In genomic region chr10:97553575-97554100, GRCh38 we compare ENCODE assay signal across 9 cellular contexts. TPM values are rescaled to one million over a fixed set of nuclear protein-coding genes. Genes with fewer than 3 reads are reported as not detected.
A peak's percentile ranks its signal among the peaks of the same experiment; 100 is the strongest.
DNase-seq lines count a peak whose midpoint lies in the region; ATAC-seq and TF ChIP-seq lines count a peak whose summit lies in the region.
"Had no signal": no experiment of that assay in that cellular context is flagged by ENCODE, and none has a peak within 500 bp of the region (broad histone marks: within the 10 kb centered on the region; RNA-seq: fewer than 3 reads in every experiment).

No MANE protein-coding gene starts in this region.

- peaks cover 29% of the 10 kb centered on the region for H3K4me1 Mint-ChIP-seq in HFFc6 (ENCODE audit: low read depth)
- H3K4me1 Mint-ChIP-seq in activated CD8-positive, alpha-beta memory T cell treated with anti-CD3 and anti-CD28 coated beads, Interleukin-2, amount 10 ng/mL, durations not matched to agents 7 days and 5 days = peaks cover 1% of the 10 kb centered on the region
- no peaks in the 10 kb centered on the region for H3K4me1 Mint-ChIP-seq in stimulated activated memory B cell treated with anti-CD40 and anti-IgM and Interleukin-4, amounts not matched to agents 10 μg/mL and 1 μg/mL and 100 μg/mL, for 72 hours

- peak; percentile 98 for ATAC-seq in activated CD8-positive, alpha-beta memory T cell treated with anti-CD3 and anti-CD28 coated beads, Interleukin-2, amount 10 ng/mL, durations not matched to agents 7 days and 5 days
- ATAC-seq in stimulated activated memory B cell treated with anti-CD40 and anti-IgM and Interleukin-4, amounts not matched to agents 10 μg/mL and 1 μg/mL and 100 μg/mL, for 72 hours = peak; percentile 80
- ATAC-seq in HG03565 (IDR thresholded peaks at IDR 0.05; ENCODE audit: unreplicated experiment) = no peak

- CTCF ChIA-PET in activated CD8-positive, alpha-beta memory T cell treated with anti-CD3 and anti-CD28 coated beads, Interleukin-2, amount 10 ng/mL, durations not matched to agents 7 days and 5 days (lab: Charles Lee) = interaction anchor here (0.7 to 6.3 kb wide), 19 partner anchors 11 to 153 kb away, joined by 3 to 36 read pairs (median 5); partner anchors contain the start of genes ANKRD2 and RRP12

- peak; percentile 88 for TF ChIP-seq CTCF in HFFc6 (IDR thresholded peaks at IDR 0.05)

- H3K36me3 Mint-ChIP-seq in HFFc6 (ENCODE audit: low read depth) = peaks cover 9% of the 10 kb centered on the region; the same call in 1 of the 2 replicates
- H3K36me3 Mint-ChIP-seq in activated CD8-positive, alpha-beta memory T cell treated with anti-CD3 and anti-CD28 coated beads, Interleukin-2, amount 10 ng/mL, durations not matched to agents 7 days and 5 days = no peaks in the 10 kb centered on the region
- no peaks in the 10 kb centered on the region for H3K36me3 Mint-ChIP-seq in stimulated activated memory B cell treated with anti-CD40 and anti-IgM and Interleukin-4, amounts not matched to agents 10 μg/mL and 1 μg/mL and 100 μg/mL, for 72 hours
- H3K36me3 Mint-ChIP-seq: activated naive CD4-positive, alpha-beta T cell treated with anti-CD3 and anti-CD28 coated beads, Interleukin-2, amount 50 U/mL, for 24 hours had no signal

- no peak overlapping the region for H3K4me3 Mint-ChIP-seq in HFFc6
- H3K4me3 Mint-ChIP-seq in activated CD8-positive, alpha-beta memory T cell treated with anti-CD3 and anti-CD28 coated beads, Interleukin-2, amount 10 ng/mL, durations not matched to agents 7 days and 5 days = no peak overlapping the region
- no peak overlapping the region for H3K4me3 Mint-ChIP-seq in stimulated activated memory B cell treated with anti-CD40 and anti-IgM and Interleukin-4, amounts not matched to agents 10 μg/mL and 1 μg/mL and 100 μg/mL, for 72 hours
- H3K4me3 Mint-ChIP-seq: activated naive CD4-positive, alpha-beta T cell treated with anti-CD3 and anti-CD28 coated beads, Interleukin-2, amount 50 U/mL, for 24 hours had no signal

- H3K27ac Mint-ChIP-seq in HFFc6 = peak overlapping the region; percentile 16; the same call in 1 of the 2 replicates
- no peak overlapping the region for H3K27ac Mint-ChIP-seq in activated CD8-positive, alpha-beta memory T cell treated with anti-CD3 and anti-CD28 coated beads, Interleukin-2, amount 10 ng/mL, durations not matched to agents 7 days and 5 days
- H3K27ac Mint-ChIP-seq in stimulated activated memory B cell treated with anti-CD40 and anti-IgM and Interleukin-4, amounts not matched to agents 10 μg/mL and 1 μg/mL and 100 μg/mL, for 72 hours = no peak overlapping the region
- H3K27ac Mint-ChIP-seq: activated naive CD4-positive, alpha-beta T cell treated with anti-CD3 and anti-CD28 coated beads, Interleukin-2, amount 50 U/mL, for 24 hours had no signal

- DNase-seq in Daoy (ENCODE audit: low read depth) (peak; percentile 58), HFFc6 (peak; percentile 66), NCI-H748 treated with DMSO at 0.1 percent for 48 hours (lab: John Stamatoyannopoulos, UW) (peak; percentile 10), epithelial cell of prostate (ENCODE audit: low read depth, low spot score) (no peak), myocyte (ENCODE audit: low read depth) (peak; percentile 79)
- DNase-seq in activated CD8-positive, alpha-beta memory T cell treated with anti-CD3 and anti-CD28 coated beads, Interleukin-2, amount 10 ng/mL, durations not matched to agents 7 days and 5 days = peak; percentile 66

- peaks cover 5% of the 10 kb centered on the region; the same call in 1 of the 2 replicates for H3K9me3 Mint-ChIP-seq in HFFc6
- no peaks in the 10 kb centered on the region for H3K9me3 Mint-ChIP-seq in activated CD8-positive, alpha-beta memory T cell treated with anti-CD3 and anti-CD28 coated beads, Interleukin-2, amount 10 ng/mL, durations not matched to agents 7 days and 5 days (ENCODE audit: low read depth)
- H3K9me3 Mint-ChIP-seq in stimulated activated memory B cell treated with anti-CD40 and anti-IgM and Interleukin-4, amounts not matched to agents 10 μg/mL and 1 μg/mL and 100 μg/mL, for 72 hours = peaks cover 2% of the 10 kb centered on the region
- H3K9me3 Mint-ChIP-seq: activated naive CD4-positive, alpha-beta T cell treated with anti-CD3 and anti-CD28 coated beads, Interleukin-2, amount 50 U/mL, for 24 hours had no signal

- H3K27ac ChIP-seq in epithelial cell of prostate = peak overlapping the region; percentile 10

- H3K27me3 Mint-ChIP-seq in HFFc6 (ENCODE audit: insufficient read depth) = no peaks in the 10 kb centered on the region
- H3K27me3 Mint-ChIP-seq in activated CD8-positive, alpha-beta memory T cell treated with anti-CD3 and anti-CD28 coated beads, Interleukin-2, amount 10 ng/mL, durations not matched to agents 7 days and 5 days = peaks cover 3% of the 10 kb centered on the region
- no peaks in the 10 kb centered on the region for H3K27me3 Mint-ChIP-seq in stimulated activated memory B cell treated with anti-CD40 and anti-IgM and Interleukin-4, amounts not matched to agents 10 μg/mL and 1 μg/mL and 100 μg/mL, for 72 hours
- H3K27me3 Mint-ChIP-seq: activated naive CD4-positive, alpha-beta T cell treated with anti-CD3 and anti-CD28 coated beads, Interleukin-2, amount 50 U/mL, for 24 hours had no signal

RNA-seq across cellular contexts. Expression of gene ANKRD2, which starts 18.9 kb away (rescaled TPM):
- total RNA-seq in Daoy (2014; rRNA removed; shearing (Covaris generic)) = not detected in 2 replicates
- 1 to 10 TPM in 4 of 6 experiments, under 1 TPM in 2; 0.31 to 7.7 (median 6.5) TPM for total RNA-seq in HFFc6 (2021; fragmentation: NEBNext Ultra II Directional; extraction: Animal tissue kit (Norgen Biotek cat#: 25700))
- total RNA-seq in activated CD8-positive, alpha-beta memory T cell treated with anti-CD3 and anti-CD28 coated beads, Interleukin-2, amount 10 ng/mL, durations not matched to agents 7 days and 5 days = under 1 TPM; 0.26 to 0.67 TPM
- total RNA-seq in myocyte = 61.9 and 115 TPM in 2 replicates
- 4.7 TPM for polyA plus RNA-seq in myocyte (2012)

RNA-seq across cellular contexts. Expression of gene HOGA1, which starts 30.6 kb away (rescaled TPM):
- not detected in 2 replicates for total RNA-seq in Daoy (2014; rRNA removed; shearing (Covaris generic))
- total RNA-seq in HFFc6 (2021; fragmentation: NEBNext Ultra II Directional; extraction: Animal tissue kit (Norgen Biotek cat#: 25700)) = under 1 TPM; 0.26 to 0.66 (median 0.46) TPM
- total RNA-seq in activated CD8-positive, alpha-beta memory T cell treated with anti-CD3 and anti-CD28 coated beads, Interleukin-2, amount 10 ng/mL, durations not matched to agents 7 days and 5 days = not detected
- 1.1 and 1.8 TPM in 2 replicates for total RNA-seq in myocyte
- polyA plus RNA-seq in myocyte (2012) = 0.67 TPM

RNA-seq across cellular contexts. Expression of gene C10orf62, which starts 35.9 kb away (rescaled TPM):
- not detected in 2 replicates for total RNA-seq in Daoy (2014; rRNA removed; shearing (Covaris generic))
- not detected for total RNA-seq in HFFc6 (2021; fragmentation: NEBNext Ultra II Directional; extraction: Animal tissue kit (Norgen Biotek cat#: 25700))
- not detected for total RNA-seq in activated CD8-positive, alpha-beta memory T cell treated with anti-CD3 and anti-CD28 coated beads, Interleukin-2, amount 10 ng/mL, durations not matched to agents 7 days and 5 days
- 0.62 TPM in 1 of 2 replicates, not detected in the other for total RNA-seq in myocyte
- polyA plus RNA-seq in myocyte (2012) = not detected

RNA-seq across cellular contexts. Expression of gene UBTD1, which starts 54.9 kb away (rescaled TPM):
- 8.2 and 8.3 TPM in 2 replicates for total RNA-seq in Daoy (2014; rRNA removed; shearing (Covaris generic))
- 10 to 100 TPM; 31.3 to 42.1 (median 34.8) TPM for total RNA-seq in HFFc6 (2021; fragmentation: NEBNext Ultra II Directional; extraction: Animal tissue kit (Norgen Biotek cat#: 25700))
- 1 to 10 TPM in 1 of 2 experiments, under 1 TPM in 1; 0.88 to 1.3 TPM for total RNA-seq in activated CD8-positive, alpha-beta memory T cell treated with anti-CD3 and anti-CD28 coated beads, Interleukin-2, amount 10 ng/mL, durations not matched to agents 7 days and 5 days
- 81.1 and 95.8 TPM in 2 replicates for total RNA-seq in myocyte
- 60.0 TPM for polyA plus RNA-seq in myocyte (2012)

RNA-seq across cellular contexts. Expression of gene MMS19, which starts 55.4 kb away (rescaled TPM):
- total RNA-seq in Daoy (2014; rRNA removed; shearing (Covaris generic)) = 53.3 and 70.5 TPM in 2 replicates
- total RNA-seq in HFFc6 (2021; fragmentation: NEBNext Ultra II Directional; extraction: Animal tissue kit (Norgen Biotek cat#: 25700)) = 10 to 100 TPM; 53.8 to 61.2 (median 56.3) TPM
- total RNA-seq in activated CD8-positive, alpha-beta memory T cell treated with anti-CD3 and anti-CD28 coated beads, Interleukin-2, amount 10 ng/mL, durations not matched to agents 7 days and 5 days = 10 to 100 TPM; 81.1 to 81.6 TPM
- total RNA-seq in myocyte = 149 and 168 TPM in 2 replicates
- polyA plus RNA-seq in myocyte (2012) = 86.0 TPM
